ENCODE assay signal across 8 cellular contexts in the genomic region with DNA sequence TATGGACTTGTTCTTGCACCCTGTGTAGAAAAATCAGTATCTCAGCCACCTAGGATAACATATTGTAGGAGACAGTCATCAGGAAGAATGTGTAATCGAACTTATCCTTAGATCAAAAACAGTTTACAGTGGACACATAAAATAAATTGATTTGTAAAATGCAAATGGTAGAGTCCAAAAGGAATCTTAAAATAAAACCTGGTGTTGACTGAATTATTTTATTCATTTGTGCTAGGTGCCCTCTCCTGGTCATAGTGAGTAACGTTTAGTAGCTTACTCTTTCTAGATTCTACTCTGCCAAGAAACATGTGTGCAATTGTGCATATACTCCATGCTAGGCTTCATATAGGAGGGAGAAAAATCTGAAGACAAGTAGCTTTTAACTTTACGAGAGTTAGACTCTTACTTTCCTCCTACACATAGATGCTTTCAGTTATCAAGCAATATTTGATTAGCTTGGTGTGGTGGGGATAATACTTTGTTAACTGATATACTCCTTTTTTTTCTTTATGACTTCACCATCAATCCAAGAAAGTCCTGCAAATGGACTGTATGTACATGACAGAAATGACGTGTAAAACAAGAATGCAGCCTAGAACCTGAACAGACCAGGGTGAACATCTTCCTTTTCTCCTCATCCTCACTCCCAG. TPM values are rescaled to one million over a fixed set of nuclear protein-coding genes. Genes with fewer than 3 reads are reported as not detected.
DNase-seq lines count a peak whose midpoint lies in the region; ATAC-seq, FAIRE-seq and TF ChIP-seq lines count a peak whose summit lies in the region.

No MANE protein-coding gene starts in this region.

- peak; percentile 63 for FAIRE-seq in GM12892 (lab: Jason Lieb, UNC)

- H3K9me3 Mint-ChIP-seq in activated T-cell treated with anti-CD3 and anti-CD28 coated beads, Interleukin-2, amount 50 U/mL, for 72 hours, result no peaks in the 10 kb centered on the region

- DNase-seq in GM12892 (ENCODE audit: insufficient read length) (no peak), epithelial cell of esophagus (ENCODE audit: low read depth) (peak; percentile 63), renal cortical epithelial cell (ENCODE audit: low read depth) (peak; percentile 75), activated gamma-delta T cell (lab: John Stamatoyannopoulos, UW) (no peak)
- DNase-seq in activated T-cell treated with anti-CD3 and anti-CD28 coated beads, Interleukin-2, amount 50 U/mL, for 72 hours, result no peak

- no peaks in the 10 kb centered on the region for H3K36me3 ChIP-seq in ACC112 (ENCODE audit: insufficient read depth, low read length)
- no peaks in the 10 kb centered on the region for H3K36me3 ChIP-seq in OCI-LY3 (replicated peaks; ENCODE audit: low read depth, low read length)

- H2AFZ ChIP-seq in ACC112 (ENCODE audit: low read length, unreplicated experiment), result peak overlapping the region; percentile 52
- no peak overlapping the region for H2AFZ ChIP-seq in OCI-LY3 (ENCODE audit: low read depth, low read length)

- no peak overlapping the region for H3K27ac Mint-ChIP-seq in activated T-cell treated with anti-CD3 and anti-CD28 coated beads, Interleukin-2, amount 50 U/mL, for 72 hours

- no peaks in the 10 kb centered on the region for H3K4me1 Mint-ChIP-seq in activated T-cell treated with anti-CD3 and anti-CD28 coated beads, Interleukin-2, amount 50 U/mL, for 72 hours (ENCODE audit: low read depth)

- H3K4me3 ChIP-seq in ACC112 (ENCODE audit: low read depth, low read length) (no peak overlapping the region), OCI-LY3 (ENCODE audit: low read length) (no peak overlapping the region), epithelial cell of esophagus (ENCODE audit: low read length) (no peak overlapping the region)

- no peaks in the 10 kb centered on the region for H3K36me3 Mint-ChIP-seq in activated T-cell treated with anti-CD3 and anti-CD28 coated beads, Interleukin-2, amount 50 U/mL, for 72 hours (ENCODE audit: insufficient read depth in 2 of 2)

- TF ChIP-seq POLR2A in GM12892 (IDR thresholded peaks at IDR 0.05; ENCODE audit: low read depth, low read length), result no peak

- H3K9me3 ChIP-seq in OCI-LY3 (ENCODE audit: insufficient read depth, low read length), result no peaks in the 10 kb centered on the region

- H3K4me1 ChIP-seq in ACC112 (ENCODE audit: control insufficient read depth, insufficient read depth, low read length, unreplicated experiment), result peaks cover 35% of the 10 kb centered on the region
- H3K4me1 ChIP-seq in OCI-LY3 (ENCODE audit: low read length), result no peaks in the 10 kb centered on the region

- H3K27me3 ChIP-seq in ACC112 (ENCODE audit: insufficient read depth, low read length) (no peaks in the 10 kb centered on the region), OCI-LY3 (ENCODE audit: low read depth, low read length) (no peaks in the 10 kb centered on the region)

- H3K27me3 Mint-ChIP-seq in activated T-cell treated with anti-CD3 and anti-CD28 coated beads, Interleukin-2, amount 50 U/mL, for 72 hours (ENCODE audit: low read depth), result peaks cover 6% of the 10 kb centered on the region

- TF ChIP-seq CTCF in OCI-LY3 (IDR thresholded peaks at IDR 0.05; ENCODE audit: low read depth, low read length) (peak; percentile 65), epithelial cell of esophagus (IDR thresholded peaks at IDR 0.05; ENCODE audit: insufficient read depth, low read depth, low read length, missing control alignments) (peak; percentile 54)

- H3K79me2 ChIP-seq in ACC112 (ENCODE audit: control insufficient read depth, insufficient read depth, low read length, unreplicated experiment) (no peaks in the 10 kb centered on the region), OCI-LY3 (ENCODE audit: low read length) (no peaks in the 10 kb centered on the region)

- H3K9ac ChIP-seq in OCI-LY3 (ENCODE audit: low read length), result no peak overlapping the region

- H3K4me3 Mint-ChIP-seq in activated T-cell treated with anti-CD3 and anti-CD28 coated beads, Interleukin-2, amount 50 U/mL, for 72 hours, result no peak overlapping the region

- H3K4me2 ChIP-seq in OCI-LY3 (ENCODE audit: low read length), result no peak overlapping the region

- H3K27ac ChIP-seq in ACC112 (ENCODE audit: low read depth, low read length) (peak overlapping the region; percentile 67), OCI-LY3 (ENCODE audit: low read length) (no peak overlapping the region)

- peak; percentile 81 for ATAC-seq in HG03066 (IDR thresholded peaks at IDR 0.05; ENCODE audit: low read depth, unreplicated experiment)
- ATAC-seq in activated T-cell treated with anti-CD3 and anti-CD28 coated beads, Interleukin-2, amount 50 U/mL, for 72 hours (replicated peaks in 1 of 2), result no peak

- no peaks in the 10 kb centered on the region for H4K20me1 ChIP-seq in OCI-LY3 (ENCODE audit: insufficient read depth, low read length)

RNA-seq across cellular contexts. Expression of a gene that starts 23.7 kb away (rescaled TPM):
- polyA plus RNA-seq in GM12892 (2012; ENCODE audit: missing spikeins), result 0.47 TPM
- 38.7 and 166 TPM in 2 replicates for total RNA-seq in renal cortical epithelial cell
- total RNA-seq in activated T-cell treated with anti-CD3 and anti-CD28 coated beads, Interleukin-2, amount 50 U/mL, for 72 hours, result not detected

RNA-seq across cellular contexts. Expression of a gene that starts 27.6 kb away (rescaled TPM):
- not detected for polyA plus RNA-seq in GM12892 (2012; ENCODE audit: missing spikeins)
- total RNA-seq in renal cortical epithelial cell, result 0.17 and 0.50 TPM in 2 replicates
- total RNA-seq in activated T-cell treated with anti-CD3 and anti-CD28 coated beads, Interleukin-2, amount 50 U/mL, for 72 hours, result under 1 TPM in 1 of 2 donors, not detected in 1; 0.12 TPM

Comparison
In these comparisons a context has a peak if more than half of its experiments do, and no peak if none do; other contexts are left out.
1. DNase-seq: peak in epithelial cell of esophagus (single experiment) and renal cortical epithelial cell (single experiment); none in GM12892 (single experiment), activated T-cell treated with anti-CD3 and anti-CD28 coated beads, Interleukin-2, amount 50 U/mL, for 72 hours (0 of 2) and activated gamma-delta T cell (single experiment).
2. RNA of a gene that starts 23.7 kb away (total RNA-seq): 38.7 to 166 TPM in renal cortical epithelial cell; not detected in activated T-cell treated with anti-CD3 and anti-CD28 coated beads, Interleukin-2, amount 50 U/mL, for 72 hours; every median in the first group is over 10 times any median in the second.